In genomic region chr17:65572581-65573282, GRCh38 we compare ENCODE assay signal across 1 cellular context.
TF ChIP-seq lines count a peak whose summit lies in the region.

No MANE protein-coding gene starts in this region.

TF ChIP-seq in H1, 55 proteins besides CTCF, POLR2A, EP300 and RAD21:
- TF ChIP-seq KDM1A (IDR thresholded peaks at IDR 0.05; ENCODE audit: borderline replicate concordance, low read length) = peak; percentile 74
- TF ChIP-seq GTF2F1 (IDR thresholded peaks at IDR 0.05; ENCODE audit: borderline replicate concordance, low read depth, low read length) = 0 out of 2 replicates have a peak, but pooled peaks have one; percentile 45
- peak; percentile 99 for TF ChIP-seq RBBP5 (IDR thresholded peaks at IDR 0.05; ENCODE audit: borderline replicate concordance, low read depth, low read length)
- TF ChIP-seq BCL11A (IDR thresholded peaks at IDR 0.05; ENCODE audit: low read depth in 2 of 2, low read length in 2 of 2) = peak in 1 of 2 experiments; percentile 34
- TF ChIP-seq, protein P1, sequence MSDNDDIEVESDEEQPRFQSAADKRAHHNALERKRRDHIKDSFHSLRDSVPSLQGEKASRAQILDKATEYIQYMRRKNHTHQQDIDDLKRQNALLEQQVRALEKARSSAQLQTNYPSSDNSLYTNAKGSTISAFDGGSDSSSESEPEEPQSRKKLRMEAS (IDR thresholded peaks at IDR 0.05) = peak; percentile 94
- TF ChIP-seq CTBP2 (IDR thresholded peaks at IDR 0.05; ENCODE audit: borderline replicate concordance, insufficient read depth, insufficient read length, low read length) = peak; percentile 89
- TF ChIP-seq, protein P2, sequence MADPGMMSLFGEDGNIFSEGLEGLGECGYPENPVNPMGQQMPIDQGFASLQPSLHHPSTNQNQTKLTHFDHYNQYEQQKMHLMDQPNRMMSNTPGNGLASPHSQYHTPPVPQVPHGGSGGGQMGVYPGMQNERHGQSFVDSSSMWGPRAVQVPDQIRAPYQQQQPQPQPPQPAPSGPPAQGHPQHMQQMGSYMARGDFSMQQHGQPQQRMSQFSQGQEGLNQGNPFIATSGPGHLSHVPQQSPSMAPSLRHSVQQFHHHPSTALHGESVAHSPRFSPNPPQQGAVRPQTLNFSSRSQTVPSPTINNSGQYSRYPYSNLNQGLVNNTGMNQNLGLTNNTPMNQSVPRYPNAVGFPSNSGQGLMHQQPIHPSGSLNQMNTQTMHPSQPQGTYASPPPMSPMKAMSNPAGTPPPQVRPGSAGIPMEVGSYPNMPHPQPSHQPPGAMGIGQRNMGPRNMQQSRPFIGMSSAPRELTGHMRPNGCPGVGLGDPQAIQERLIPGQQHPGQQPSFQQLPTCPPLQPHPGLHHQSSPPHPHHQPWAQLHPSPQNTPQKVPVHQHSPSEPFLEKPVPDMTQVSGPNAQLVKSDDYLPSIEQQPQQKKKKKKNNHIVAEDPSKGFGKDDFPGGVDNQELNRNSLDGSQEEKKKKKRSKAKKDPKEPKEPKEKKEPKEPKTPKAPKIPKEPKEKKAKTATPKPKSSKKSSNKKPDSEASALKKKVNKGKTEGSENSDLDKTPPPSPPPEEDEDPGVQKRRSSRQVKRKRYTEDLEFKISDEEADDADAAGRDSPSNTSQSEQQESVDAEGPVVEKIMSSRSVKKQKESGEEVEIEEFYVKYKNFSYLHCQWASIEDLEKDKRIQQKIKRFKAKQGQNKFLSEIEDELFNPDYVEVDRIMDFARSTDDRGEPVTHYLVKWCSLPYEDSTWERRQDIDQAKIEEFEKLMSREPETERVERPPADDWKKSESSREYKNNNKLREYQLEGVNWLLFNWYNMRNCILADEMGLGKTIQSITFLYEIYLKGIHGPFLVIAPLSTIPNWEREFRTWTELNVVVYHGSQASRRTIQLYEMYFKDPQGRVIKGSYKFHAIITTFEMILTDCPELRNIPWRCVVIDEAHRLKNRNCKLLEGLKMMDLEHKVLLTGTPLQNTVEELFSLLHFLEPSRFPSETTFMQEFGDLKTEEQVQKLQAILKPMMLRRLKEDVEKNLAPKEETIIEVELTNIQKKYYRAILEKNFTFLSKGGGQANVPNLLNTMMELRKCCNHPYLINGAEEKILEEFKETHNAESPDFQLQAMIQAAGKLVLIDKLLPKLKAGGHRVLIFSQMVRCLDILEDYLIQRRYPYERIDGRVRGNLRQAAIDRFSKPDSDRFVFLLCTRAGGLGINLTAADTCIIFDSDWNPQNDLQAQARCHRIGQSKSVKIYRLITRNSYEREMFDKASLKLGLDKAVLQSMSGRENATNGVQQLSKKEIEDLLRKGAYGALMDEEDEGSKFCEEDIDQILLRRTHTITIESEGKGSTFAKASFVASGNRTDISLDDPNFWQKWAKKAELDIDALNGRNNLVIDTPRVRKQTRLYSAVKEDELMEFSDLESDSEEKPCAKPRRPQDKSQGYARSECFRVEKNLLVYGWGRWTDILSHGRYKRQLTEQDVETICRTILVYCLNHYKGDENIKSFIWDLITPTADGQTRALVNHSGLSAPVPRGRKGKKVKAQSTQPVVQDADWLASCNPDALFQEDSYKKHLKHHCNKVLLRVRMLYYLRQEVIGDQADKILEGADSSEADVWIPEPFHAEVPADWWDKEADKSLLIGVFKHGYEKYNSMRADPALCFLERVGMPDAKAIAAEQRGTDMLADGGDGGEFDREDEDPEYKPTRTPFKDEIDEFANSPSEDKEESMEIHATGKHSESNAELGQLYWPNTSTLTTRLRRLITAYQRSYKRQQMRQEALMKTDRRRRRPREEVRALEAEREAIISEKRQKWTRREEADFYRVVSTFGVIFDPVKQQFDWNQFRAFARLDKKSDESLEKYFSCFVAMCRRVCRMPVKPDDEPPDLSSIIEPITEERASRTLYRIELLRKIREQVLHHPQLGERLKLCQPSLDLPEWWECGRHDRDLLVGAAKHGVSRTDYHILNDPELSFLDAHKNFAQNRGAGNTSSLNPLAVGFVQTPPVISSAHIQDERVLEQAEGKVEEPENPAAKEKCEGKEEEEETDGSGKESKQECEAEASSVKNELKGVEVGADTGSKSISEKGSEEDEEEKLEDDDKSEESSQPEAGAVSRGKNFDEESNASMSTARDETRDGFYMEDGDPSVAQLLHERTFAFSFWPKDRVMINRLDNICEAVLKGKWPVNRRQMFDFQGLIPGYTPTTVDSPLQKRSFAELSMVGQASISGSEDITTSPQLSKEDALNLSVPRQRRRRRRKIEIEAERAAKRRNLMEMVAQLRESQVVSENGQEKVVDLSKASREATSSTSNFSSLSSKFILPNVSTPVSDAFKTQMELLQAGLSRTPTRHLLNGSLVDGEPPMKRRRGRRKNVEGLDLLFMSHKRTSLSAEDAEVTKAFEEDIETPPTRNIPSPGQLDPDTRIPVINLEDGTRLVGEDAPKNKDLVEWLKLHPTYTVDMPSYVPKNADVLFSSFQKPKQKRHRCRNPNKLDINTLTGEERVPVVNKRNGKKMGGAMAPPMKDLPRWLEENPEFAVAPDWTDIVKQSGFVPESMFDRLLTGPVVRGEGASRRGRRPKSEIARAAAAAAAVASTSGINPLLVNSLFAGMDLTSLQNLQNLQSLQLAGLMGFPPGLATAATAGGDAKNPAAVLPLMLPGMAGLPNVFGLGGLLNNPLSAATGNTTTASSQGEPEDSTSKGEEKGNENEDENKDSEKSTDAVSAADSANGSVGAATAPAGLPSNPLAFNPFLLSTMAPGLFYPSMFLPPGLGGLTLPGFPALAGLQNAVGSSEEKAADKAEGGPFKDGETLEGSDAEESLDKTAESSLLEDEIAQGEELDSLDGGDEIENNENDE (IDR thresholded peaks at IDR 0.05; ENCODE audit: insufficient replicate concordance, low read length) = no peak
- no peak for TF ChIP-seq USF2 (IDR thresholded peaks at IDR 0.05; ENCODE audit: low read length)
- peak; percentile 45 for TF ChIP-seq ATF2 (IDR thresholded peaks at IDR 0.05; ENCODE audit: low read length)
- TF ChIP-seq POU5F1 (IDR thresholded peaks at IDR 0.05; ENCODE audit: low read depth, low read length) = peak; percentile 56; the same call in 1 of the 2 replicates
- TF ChIP-seq YY1 (IDR thresholded peaks at IDR 0.05; ENCODE audit: low read depth, low read length) = peak; percentile 84
- TF ChIP-seq TEAD4 (IDR thresholded peaks at IDR 0.05; ENCODE audit: low read depth, low read length) = peak; percentile 70; the same call in 1 of the 2 replicates
- peak in 1 of 2 experiments; percentile 58; a peak in 1 of 4 replicates for TF ChIP-seq SIN3A (conservative IDR thresholded peaks at IDR 0.05 in 1 of 2, IDR thresholded peaks at IDR 0.05 in 1 of 2; ENCODE audit: low read depth in 1 of 2, low read length in 2 of 2)
- TF ChIP-seq SP1 (IDR thresholded peaks at IDR 0.05; ENCODE audit: low read depth, low read length) = peak; percentile 93
- no peak for TF ChIP-seq SP4 (IDR thresholded peaks at IDR 0.05; ENCODE audit: low read length)
- peak; percentile 84 for TF ChIP-seq NANOG (IDR thresholded peaks at IDR 0.05; ENCODE audit: insufficient read depth, low read depth, low read length, poor library complexity, severe bottlenecking)
- no peak for TF ChIP-seq RFX5 (IDR thresholded peaks at IDR 0.05; ENCODE audit: borderline replicate concordance, low read depth, low read length)
- TF ChIP-seq TAF1 (IDR thresholded peaks at IDR 0.05; ENCODE audit: low read depth, low read length) = 0 out of 2 replicates have a peak, but pooled peaks have one; percentile 2
- peak; percentile 29 for TF ChIP-seq TAF7 (optimal IDR thresholded peaks at IDR 0.05; ENCODE audit: borderline replicate concordance, low read depth, low read length)
- TF ChIP-seq HDAC2 (IDR thresholded peaks at IDR 0.05; ENCODE audit: borderline replicate concordance in 1 of 2, low read depth in 2 of 2, low read length in 2 of 2) = peak; percentile 58 to 91; a peak in 2 of 4 replicates
- peak; percentile 99 for TF ChIP-seq ASH2L (IDR thresholded peaks at IDR 0.05; ENCODE audit: low read length)
- no peak for TF ChIP-seq TBP (IDR thresholded peaks at IDR 0.05; ENCODE audit: low read depth, low read length)
- no peak for TF ChIP-seq BRCA1 (IDR thresholded peaks at IDR 0.05; ENCODE audit: low read depth, low read length)
- TF ChIP-seq, protein P3, sequence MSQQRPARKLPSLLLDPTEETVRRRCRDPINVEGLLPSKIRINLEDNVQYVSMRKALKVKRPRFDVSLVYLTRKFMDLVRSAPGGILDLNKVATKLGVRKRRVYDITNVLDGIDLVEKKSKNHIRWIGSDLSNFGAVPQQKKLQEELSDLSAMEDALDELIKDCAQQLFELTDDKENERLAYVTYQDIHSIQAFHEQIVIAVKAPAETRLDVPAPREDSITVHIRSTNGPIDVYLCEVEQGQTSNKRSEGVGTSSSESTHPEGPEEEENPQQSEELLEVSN (IDR thresholded peaks at IDR 0.05) = peak; percentile 77
- peak; percentile 98 for TF ChIP-seq TCF12 (IDR thresholded peaks at IDR 0.05; ENCODE audit: low read depth, low read length)
- TF ChIP-seq CEBPB (IDR thresholded peaks at IDR 0.05; ENCODE audit: low read depth, low read length) = no peak
- TF ChIP-seq RXRA (IDR thresholded peaks at IDR 0.05; ENCODE audit: insufficient read depth, low read depth, low read length) = peak; percentile 95
- peak; percentile 35 for TF ChIP-seq KDM4A (IDR thresholded peaks at IDR 0.05; ENCODE audit: low read depth, low read length, severe bottlenecking)
- peak; percentile 77 for TF ChIP-seq CHD2 (IDR thresholded peaks at IDR 0.05; ENCODE audit: low read length)
TF ChIP-seq in H1: peak in this region for 22.
